Comparison of ENCODE assay signal across 10 cellular contexts in the genomic region with DNA sequence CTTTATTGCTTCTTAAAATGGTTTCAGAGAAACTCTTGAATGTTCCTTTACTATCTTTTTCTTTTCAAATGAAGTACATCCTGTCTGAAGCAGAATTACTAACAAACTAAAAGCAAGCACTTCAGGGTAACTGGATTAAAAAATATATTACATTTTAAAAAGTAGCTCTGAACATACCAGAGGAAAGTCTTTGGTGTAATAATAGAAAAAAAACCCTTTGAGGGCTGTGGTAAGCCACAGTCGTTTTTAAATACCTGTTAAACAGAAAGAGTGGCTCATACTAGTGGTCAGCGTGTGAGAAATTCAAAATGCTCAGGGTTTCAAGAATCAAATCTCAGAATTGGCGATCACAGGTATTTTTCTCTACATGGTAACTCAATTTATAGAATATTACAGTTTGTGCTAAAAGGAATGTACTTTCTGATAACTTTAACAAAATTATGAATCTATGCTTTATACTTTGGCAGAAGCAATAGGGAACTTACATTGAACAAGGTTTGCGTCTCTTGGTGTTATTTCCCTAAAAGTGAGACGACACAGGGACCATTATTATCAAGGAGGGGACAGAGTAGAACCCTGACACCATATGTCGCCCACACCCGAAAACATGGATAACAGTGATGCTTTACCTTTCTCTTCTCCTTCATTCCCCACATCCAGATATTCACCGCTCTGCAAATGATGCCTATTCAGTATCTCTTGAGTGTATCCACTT.
DNase-seq lines count a peak whose midpoint lies in the region; ATAC-seq and TF ChIP-seq lines count a peak whose summit lies in the region.
"Had no signal": no experiment of that assay in that cellular context is flagged by ENCODE, and none has a peak within 500 bp of the region (broad histone marks: within the 10 kb centered on the region; RNA-seq: fewer than 3 reads in every experiment).

No MANE protein-coding gene starts in this region.

- intact Hi-C loops in mammary epithelial cell (cut with micrococcal nuclease), result no loop called here
- intact Hi-C loops in MCF 10A (cut with micrococcal nuclease), result no loop called here

- H3K36me3 ChIP-seq in mammary epithelial cell (ENCODE audit: insufficient read depth, low read length) (no peaks in the 10 kb centered on the region), SU-DHL-6 (ENCODE audit: low read length) (no peaks in the 10 kb centered on the region)

- H3K9me2 ChIP-seq in SU-DHL-6 (replicated peaks; ENCODE audit: insufficient read depth, low read length), result no peaks in the 10 kb centered on the region

- BruUV-seq in mammary epithelial cell (replicated peaks; lab: Mats Ljungman, UMichigan) (no TSS peak), MCF 10A (replicated peaks; lab: Mats Ljungman, UMichigan) (no TSS peak)

- in situ Hi-C loops in mammary epithelial cell (cut with MboI; ENCODE audit: low sequenced_read_pairs in 2 of 2), result no loop called here

- no peak overlapping the region for H3K27ac Mint-ChIP-seq in MCF 10A (ENCODE audit: low read depth, unreplicated experiment)
- peak overlapping the region; percentile 34 to 64 for H3K27ac Mint-ChIP-seq in stimulated activated naive CD8-positive, alpha-beta T cell treated with anti-CD3 and anti-CD28 coated beads, Interleukin-15, amount 100 ng/mL, for 72 hours

- peak; percentile 18 for DNase-seq in mammary epithelial cell
- no peak for DNase-seq in MCF 10A (ENCODE audit: unreplicated experiment)
- no peak for DNase-seq in stimulated activated naive CD8-positive, alpha-beta T cell treated with anti-CD3 and anti-CD28 coated beads, Interleukin-15, amount 100 ng/mL, for 72 hours
- DNase-seq in amygdala (lab: John Stamatoyannopoulos, UW), result no peak
- DNase-seq in activated effector memory CD4-positive, alpha-beta T cell treated with Interleukin-2 at 50 U/mL for 16 hours, result no peak
- no peak for DNase-seq in DMS153 treated with DMSO at 0.1 percent for 48 hours (lab: John Stamatoyannopoulos, UW; ENCODE audit: unreplicated experiment)
- DNase-seq: Right ventricle myocardium superior had no signal

- H3K79me2 ChIP-seq in mammary epithelial cell (ENCODE audit: insufficient read depth, low read length), result no peaks in the 10 kb centered on the region
- no peaks in the 10 kb centered on the region for H3K79me2 ChIP-seq in SU-DHL-6 (ENCODE audit: insufficient read depth, low read length)
- H3K79me2 ChIP-seq: hepatocyte had no signal

- no peaks in the 10 kb centered on the region for H3K27me3 Mint-ChIP-seq in MCF 10A (ENCODE audit: insufficient read depth, unreplicated experiment)
- H3K27me3 Mint-ChIP-seq in stimulated activated naive CD8-positive, alpha-beta T cell treated with anti-CD3 and anti-CD28 coated beads, Interleukin-15, amount 100 ng/mL, for 72 hours, result no peaks in the 10 kb centered on the region

- POLR2A ChIA-PET in MCF 10A (lab: Yijun Ruan, JAX), result no interaction called here

- no peak overlapping the region for H3K9ac ChIP-seq in mammary epithelial cell (ENCODE audit: insufficient read depth, low read length)
- no peak overlapping the region for H3K9ac ChIP-seq in SU-DHL-6 (ENCODE audit: low read length)

- H3K4me1 Mint-ChIP-seq in MCF 10A (ENCODE audit: insufficient read depth, unreplicated experiment), result no peaks in the 10 kb centered on the region
- H3K4me1 Mint-ChIP-seq in stimulated activated naive CD8-positive, alpha-beta T cell treated with anti-CD3 and anti-CD28 coated beads, Interleukin-15, amount 100 ng/mL, for 72 hours, result peaks cover 51% of the 10 kb centered on the region

- no peak overlapping the region for H3K4me3 Mint-ChIP-seq in MCF 10A (ENCODE audit: unreplicated experiment)
- H3K4me3 Mint-ChIP-seq in stimulated activated naive CD8-positive, alpha-beta T cell treated with anti-CD3 and anti-CD28 coated beads, Interleukin-15, amount 100 ng/mL, for 72 hours, result peak overlapping the region; percentile 53 to 66

- H3K9me3 ChIP-seq in mammary epithelial cell (replicated peaks; ENCODE audit: insufficient read depth, low read length) (no peaks in the 10 kb centered on the region), SU-DHL-6 (ENCODE audit: insufficient read depth, low read length) (no peaks in the 10 kb centered on the region)

- H2AFZ ChIP-seq in mammary epithelial cell (ENCODE audit: low read depth, low read length), result no peak overlapping the region
- no peak overlapping the region for H2AFZ ChIP-seq in SU-DHL-6 (ENCODE audit: low read depth, low read length, severe bottlenecking)
- H2AFZ ChIP-seq: hepatocyte had no signal

- no peaks in the 10 kb centered on the region for H3K9me3 Mint-ChIP-seq in MCF 10A (ENCODE audit: unreplicated experiment)
- H3K9me3 Mint-ChIP-seq in stimulated activated naive CD8-positive, alpha-beta T cell treated with anti-CD3 and anti-CD28 coated beads, Interleukin-15, amount 100 ng/mL, for 72 hours, result no peaks in the 10 kb centered on the region

- peak; percentile 98 for ATAC-seq in HG02798 (IDR thresholded peaks at IDR 0.05; ENCODE audit: poor library complexity, unreplicated experiment)
- ATAC-seq in stimulated activated naive CD8-positive, alpha-beta T cell treated with anti-CD3 and anti-CD28 coated beads, Interleukin-15, amount 100 ng/mL, for 72 hours, result peak; percentile 98

- H3K27ac ChIP-seq in mammary epithelial cell (ENCODE audit: insufficient read depth, low read depth, low read length) (no peak overlapping the region), SU-DHL-6 (ENCODE audit: low read depth, low read length) (no peak overlapping the region)
- H3K27ac ChIP-seq: hepatocyte had no signal

- H3K36me3 Mint-ChIP-seq in MCF 10A (ENCODE audit: insufficient read depth, unreplicated experiment), result no peaks in the 10 kb centered on the region

- no peaks in the 10 kb centered on the region for H3K27me3 ChIP-seq in mammary epithelial cell (ENCODE audit: insufficient read depth, low read length)
- no peaks in the 10 kb centered on the region for H3K27me3 ChIP-seq in SU-DHL-6 (ENCODE audit: low read length)
- H3K27me3 ChIP-seq: hepatocyte had no signal

- H3K4me3 ChIP-seq in mammary epithelial cell (replicated peaks in 1 of 3; ENCODE audit: insufficient read depth in 1 of 3, low read depth in 2 of 3, low read length in 3 of 3) (no peak overlapping the region), SU-DHL-6 (ENCODE audit: insufficient read depth, low read length, poor library complexity, severe bottlenecking) (no peak overlapping the region)
- H3K4me3 ChIP-seq: hepatocyte had no signal

- no peak for TF ChIP-seq CTCF in mammary epithelial cell (conservative IDR thresholded peaks at IDR 0.05 in 1 of 2, IDR thresholded peaks at IDR 0.05 in 1 of 2; ENCODE audit: extremely low read depth in 1 of 2, insufficient read depth in 1 of 2, low read depth in 1 of 2, low read length in 2 of 2)
- TF ChIP-seq CTCF in MCF 10A (IDR thresholded peaks at IDR 0.05; ENCODE audit: unreplicated experiment), result no peak
- no peak for TF ChIP-seq CTCF in SU-DHL-6 (IDR thresholded peaks at IDR 0.05; ENCODE audit: insufficient read depth, low read length, poor library complexity, severe bottlenecking)

- CTCF ChIA-PET in mammary epithelial cell (lab: Charles Lee; ENCODE audit: low non-redundant PET), result interaction anchor here (0.6 kb wide), 1 partner anchor 47 kb away, joined by 3 read pairs; no protein-coding TSS in a partner anchor
- CTCF ChIA-PET in MCF 10A (lab: Yijun Ruan, JAX), result interaction anchor here (0.6 to 1.7 kb wide), 2 partner anchors 30 to 166 kb away, joined by 3 to 5 read pairs; no protein-coding TSS in a partner anchor

- no peaks in the 10 kb centered on the region for H3K4me1 ChIP-seq in mammary epithelial cell (ENCODE audit: insufficient read depth, low read length)

- 71% methylated on average over 8 of the region's 8 CpGs for WGBS in mammary epithelial cell (ENCODE audit: low coverage, missing lambda C conversion rate)

- dilution Hi-C loops in mammary epithelial cell (cut with HindIII; ENCODE audit: low sequenced_read_pairs), result no loop called here

- H4K20me1 ChIP-seq in mammary epithelial cell (ENCODE audit: insufficient read depth, low read length) (no peaks in the 10 kb centered on the region), SU-DHL-6 (ENCODE audit: low read depth, low read length) (no peaks in the 10 kb centered on the region)

- 0 out of 2 replicates have a peak, but pooled peaks cover 5% of the 10 kb centered on the region for H3F3A ChIP-seq in SU-DHL-6 (ENCODE audit: insufficient read depth)

- H3K4me2 ChIP-seq in mammary epithelial cell (ENCODE audit: insufficient read depth, low read depth, low read length), result no peak overlapping the region
- peak overlapping the region; percentile 15 for H3K4me2 ChIP-seq in SU-DHL-6 (ENCODE audit: low read depth, low read length, poor library complexity, severe bottlenecking)
- H3K4me2 ChIP-seq: hepatocyte had no signal
